ENCODE assay signal across 26 cellular contexts in the genomic region with DNA sequence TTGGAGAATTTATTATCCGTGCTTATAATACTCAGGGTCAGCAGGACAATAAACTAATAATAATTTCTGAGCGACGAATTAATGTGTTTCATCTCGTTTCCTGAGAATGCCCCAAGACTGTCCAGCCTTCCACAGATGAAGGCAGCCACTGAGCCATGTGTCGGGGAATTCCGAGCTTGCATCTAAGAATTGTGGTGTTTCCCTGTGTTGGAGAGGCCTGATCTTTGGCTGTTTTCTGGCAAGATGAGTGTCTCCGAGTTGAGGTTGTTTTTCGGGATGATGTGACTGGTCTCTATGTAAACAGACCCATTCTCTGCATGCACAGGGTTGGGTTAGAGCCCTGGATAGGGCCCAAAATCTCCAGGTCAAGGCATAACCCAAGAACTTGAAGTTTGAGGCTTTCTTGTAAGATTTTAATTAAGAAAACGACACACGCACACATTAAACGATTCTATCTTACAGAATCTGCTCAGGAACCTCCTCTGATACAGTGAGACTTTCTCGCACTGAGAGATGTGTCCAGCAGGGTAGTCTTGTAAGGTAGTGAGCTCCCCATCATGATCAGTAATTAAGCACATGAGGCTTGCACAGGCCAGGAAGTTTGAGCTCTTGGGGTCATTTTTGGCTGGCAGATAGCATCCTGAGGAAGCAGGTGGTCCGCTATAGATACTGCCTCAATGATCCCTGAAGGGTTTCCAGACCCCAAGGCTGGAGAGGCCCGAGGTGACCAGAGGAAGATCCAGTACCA. TPM values are rescaled to one million over a fixed set of nuclear protein-coding genes. Genes with fewer than 3 reads are reported as not detected.
A peak's percentile ranks its signal among the peaks of the same experiment; 100 is the strongest.
DNase-seq lines count a peak whose midpoint lies in the region; ATAC-seq, FAIRE-seq and TF ChIP-seq lines count a peak whose summit lies in the region.
"Had no signal": no experiment of that assay in that cellular context is flagged by ENCODE, and none has a peak within 500 bp of the region (broad histone marks: within the 10 kb centered on the region; RNA-seq: fewer than 3 reads in every experiment).

No MANE protein-coding gene starts in this region.

- no peak overlapping the region for H2BK120ac ChIP-seq in H1 (replicated peaks; ENCODE audit: low read depth, low read length)

- H4K8ac ChIP-seq in H1 (ENCODE audit: extremely low read depth, insufficient read depth, low read length) = no peak overlapping the region

- H3K23ac ChIP-seq in H1 (ENCODE audit: insufficient read length) = no peak overlapping the region

- H3K9ac ChIP-seq in H1 (replicated peaks in 1 of 4; ENCODE audit: extremely low read depth in 1 of 4, low read depth in 3 of 4, low read length in 3 of 4) = no peak overlapping the region

- no peak overlapping the region for H4K5ac ChIP-seq in H1 (ENCODE audit: insufficient read length, low read depth, low read length)

- no peak overlapping the region for H3K18ac ChIP-seq in H1 (ENCODE audit: extremely low read depth, low read length)

- H2AFZ ChIP-seq in H1 (ENCODE audit: low read length) = no peak overlapping the region
- H2AFZ ChIP-seq: GM23338 had no signal

- H3K79me1 ChIP-seq in H1 (ENCODE audit: low read depth, low read length) = peaks cover 4% of the 10 kb centered on the region; the same call in 1 of the 2 replicates

- H3K4me1 ChIP-seq in HEK293 (ENCODE audit: control insufficient read depth, insufficient read depth, low read length) (peaks cover 9% of the 10 kb centered on the region), H1 (replicated peaks in 1 of 4; ENCODE audit: control insufficient read depth in 3 of 4, insufficient read depth in 4 of 4, low read length in 3 of 4) (peaks cover 0 to 5% (median 4%) of the 10 kb centered on the region in 4 experiments; a peak in 5 of 7 replicates)

- no peak overlapping the region for H2BK15ac ChIP-seq in H1 (ENCODE audit: low read length)

- no peak for TF ChIP-seq POLR2A in H1 (IDR thresholded peaks at IDR 0.05; ENCODE audit: control extremely low read depth in 1 of 2, low read depth in 2 of 2, low read length in 2 of 2)

- H3K79me2 ChIP-seq in H1 (ENCODE audit: control insufficient read depth in 1 of 2, insufficient read depth in 2 of 2, low read length in 2 of 2) = no peaks in the 10 kb centered on the region

- POLR2A ChIA-PET in HEK293 (lab: Yijun Ruan, JAX) = no interaction called here
- POLR2A ChIA-PET in H1 (lab: Charles Lee; ENCODE audit: partially characterized antibody) = interaction anchor here (0.8 to 2.1 kb wide), 2 partner anchors 10 to 12 kb away, joined by 3 to 6 read pairs; no protein-coding TSS in a partner anchor

- peaks cover 70% of the 10 kb centered on the region for H3K27me3 Mint-ChIP-seq in T-helper 17 cell

- no peak overlapping the region for H3K4ac ChIP-seq in H1 (replicated peaks; ENCODE audit: insufficient read length, low read depth, low read length)

- TF ChIP-seq CTCF in HEK293 (tag by site-specific recombination; IDR thresholded peaks at IDR 0.05) (no peak), H1 (IDR thresholded peaks at IDR 0.05; ENCODE audit: control extremely low read depth in 1 of 3, insufficient read depth in 1 of 3, low read depth in 1 of 3, low read length in 3 of 3) (no peak), fibroblast of villous mesenchyme (IDR thresholded peaks at IDR 0.05; ENCODE audit: insufficient read depth, low read depth, low read length) (no peak)

- H3K4me3 Mint-ChIP-seq in T-helper 17 cell = no peak overlapping the region
- H3K4me3 Mint-ChIP-seq: CD4-positive, CD25-positive, alpha-beta regulatory T cell; CD8-positive, alpha-beta memory T cell; GM23338; IgD-negative memory B cell had no signal

- H3K4me2 ChIP-seq in H1 (ENCODE audit: insufficient read depth in 1 of 2, low read depth in 2 of 2, low read length in 2 of 2) = no peak overlapping the region
- H3K4me2 ChIP-seq: GM23338 had no signal

- no peaks in the 10 kb centered on the region for H3K36me3 ChIP-seq in HEK293 (ENCODE audit: control insufficient read depth in 2 of 2, insufficient read depth in 1 of 2, low read length in 2 of 2)
- H3K36me3 ChIP-seq in H1 (ENCODE audit: control insufficient read depth in 2 of 4, insufficient read depth in 4 of 4, low read length in 3 of 4) = no peaks in the 10 kb centered on the region
- H3K36me3 ChIP-seq: BE2C had no signal

- H2BK12ac ChIP-seq in H1 (ENCODE audit: low read depth, low read length) = no peak overlapping the region

- H3K27me3 ChIP-seq in H1 (replicated peaks in 1 of 4; ENCODE audit: control insufficient read depth in 3 of 4, extremely low read depth in 1 of 4, insufficient read depth in 3 of 4, low read length in 3 of 4) = no peaks in the 10 kb centered on the region
- H3K27me3 ChIP-seq: BE2C had no signal

- peaks cover 6% of the 10 kb centered on the region for H3K4me1 Mint-ChIP-seq in T-helper 17 cell
- H3K4me1 Mint-ChIP-seq: CD4-positive, CD25-positive, alpha-beta regulatory T cell; CD8-positive, alpha-beta memory T cell; IgD-negative memory B cell had no signal

- H3K9me3 ChIP-seq in HEK293 (ENCODE audit: control insufficient read depth, insufficient read depth, low read depth, low read length) (no peaks in the 10 kb centered on the region), H1 (ENCODE audit: insufficient read depth in 2 of 2, low read depth in 1 of 2, low read length in 1 of 2) (no peaks in the 10 kb centered on the region), T-helper 17 cell (ENCODE audit: control insufficient read depth, low read length, poor library complexity, severe bottlenecking) (no peaks in the 10 kb centered on the region)
- H3K9me3 ChIP-seq: BE2C had no signal

- H2BK5ac ChIP-seq in H1 (ENCODE audit: low read depth, low read length) = no peak overlapping the region

- WGBS in H1 (ENCODE audit: extremely low coverage in 1 of 2, insufficient coverage in 1 of 2, insufficient read length in 1 of 2, insufficient replicate concordance in 2 of 2, low coverage in 1 of 2, low lambda C conversion rate in 2 of 2, missing lambda C conversion rate in 1 of 2), 2 experiments = 89% methylated on average over 14 of the region's 14 CpGs; no CpG with 5 or more reads in 1 of the 2 experiments

- no peak overlapping the region for H4K91ac ChIP-seq in H1 (replicated peaks; ENCODE audit: insufficient read length, low read length)

- no peak for TF ChIP-seq EP300 in H1 (IDR thresholded peaks at IDR 0.05; ENCODE audit: borderline replicate concordance in 1 of 2, low read depth in 2 of 2, low read length in 2 of 2)

- no peak overlapping the region for H3K27ac ChIP-seq in HEK293 (ENCODE audit: extremely low read depth, low read depth, low read length)
- no peak overlapping the region for H3K27ac ChIP-seq in H1 (ENCODE audit: low read depth, low read length)

- DNase-seq in RPMI7951 (ENCODE audit: low read depth) (peak; percentile 47), H1 (ENCODE audit: low read depth in 1 of 2, low spot score in 2 of 2) (no peak), fibroblast of villous mesenchyme (ENCODE audit: low read depth) (peak; percentile 4), T-helper 17 cell (no peak), midbrain (lab: John Stamatoyannopoulos, UW) (no peak)
- DNase-seq in activated CD4-positive, CD25-positive, alpha-beta regulatory T cell (lab: John Stamatoyannopoulos, UW) = no peak
- DNase-seq: BE2C; C1 segment of cervical spinal cord; CD4-positive, CD25-positive, alpha-beta regulatory T cell; CD8-positive, alpha-beta memory T cell; COR-L47; DMS 273 treated with DMSO at 0.1 percent for 48 hours; DMS53; DND-41; EL; H7 had no signal

- FAIRE-seq in H1 (lab: Jason Lieb, UNC) = no peak
- FAIRE-seq: G401.6, GM12892, GM18507, HepG2 had no signal

- no peak for TF ChIP-seq RAD21 in H1 (IDR thresholded peaks at IDR 0.05 in 1 of 2, conservative IDR thresholded peaks at IDR 0.05 in 1 of 2; ENCODE audit: low read depth in 2 of 2, low read length in 2 of 2)

- no peak overlapping the region for H2AK5ac ChIP-seq in H1 (ENCODE audit: low read depth, low read length)

- no peak overlapping the region for H3K14ac ChIP-seq in H1 (ENCODE audit: insufficient read length)

- H3K23me2 ChIP-seq in H1 (ENCODE audit: low read depth, low read length) = no peaks in the 10 kb centered on the region

- H3K27ac Mint-ChIP-seq in T-helper 17 cell = no peak overlapping the region
- H3K27ac Mint-ChIP-seq: CD4-positive, CD25-positive, alpha-beta regulatory T cell; CD8-positive, alpha-beta memory T cell; GM23338; IgD-negative memory B cell had no signal

- H4K20me1 ChIP-seq in H1 (replicated peaks in 1 of 2; ENCODE audit: control insufficient read depth in 1 of 2, insufficient read depth in 2 of 2, low read length in 2 of 2) = peaks cover 2% of the 10 kb centered on the region in 2 experiments

- H2BK20ac ChIP-seq in H1 (ENCODE audit: low read length) = no peak overlapping the region

- H3K36me3 Mint-ChIP-seq in T-helper 17 cell (ENCODE audit: low read depth) = peaks cover 8% of the 10 kb centered on the region
- H3K36me3 Mint-ChIP-seq: CD4-positive, CD25-positive, alpha-beta regulatory T cell; CD8-positive, alpha-beta memory T cell had no signal

- no peak overlapping the region for H3K4me3 ChIP-seq in HEK293 (ENCODE audit: low read depth, low read length)
- H3K4me3 ChIP-seq in H1 (ENCODE audit: extremely low read depth in 1 of 4, insufficient read depth in 2 of 4, low read depth in 3 of 4, low read length in 4 of 4) = no peak overlapping the region
- no peak overlapping the region for H3K4me3 ChIP-seq in fibroblast of villous mesenchyme (ENCODE audit: low read depth, low read length)
- H3K4me3 ChIP-seq: GM23338 had no signal

- ATAC-seq in T-helper 17 cell (no peak), GM21528 (IDR thresholded peaks at IDR 0.05; ENCODE audit: low FRiP score, unreplicated experiment) (no peak)
- ATAC-seq: GM23338, HCT116, HepG2 had no signal

- CTCF ChIA-PET in HEK293 (lab: Yijun Ruan, JAX) = interaction anchor here (1.4 kb wide), 1 partner anchor 42 kb away, joined by 4 read pairs; no protein-coding TSS in a partner anchor
- CTCF ChIA-PET in H1 (lab: Charles Lee; ENCODE audit: partially characterized antibody) = interaction anchor here (0.6 to 2.7 kb wide), 9 partner anchors 14 to 147 kb away, joined by 3 to 10 read pairs (median 6); no protein-coding TSS in a partner anchor

- no peak overlapping the region for H3K56ac ChIP-seq in H1 (replicated peaks; ENCODE audit: insufficient read length, low read depth, low read length)

TF ChIP-seq in H1, 55 proteins besides CTCF, POLR2A, EP300 and RAD21 (continues in another document):
- TF ChIP-seq TAF7 (optimal IDR thresholded peaks at IDR 0.05; ENCODE audit: borderline replicate concordance, low read depth, low read length) = no peak

RNA-seq across cellular contexts. Expression of gene FGD5, which starts 14.4 kb away (rescaled TPM):
- 5.3 and 7.9 TPM in 2 replicates for total RNA-seq in RPMI7951 (2014; rRNA removed; shearing (Covaris generic))
- total RNA-seq in H1 (2021; fragmentation: NEBNext Ultra II Directional; extraction: Animal tissue kit (Norgen Biotek cat#: 25700)) = 14.3 and 15.3 TPM in 2 replicates
- 4.7 and 6.0 TPM in 2 replicates for polyA plus RNA-seq in H1 (2011; rRNA removed)
- polyA plus RNA-seq in H1 (2011; cell fraction: cytosol; rRNA removed) = 6.1 TPM
- 8.1 TPM for polyA plus RNA-seq in H1 (2011; cell fraction: nucleus; rRNA removed)
- 6.0 to 11.3 TPM (median 8.8 TPM) in 4 replicates for polyA plus RNA-seq in H1 (2012, experiment 1 of 2)
- polyA plus RNA-seq in H1 (2012, experiment 2 of 2) = 4.3 TPM
- 9.0 TPM for polyA plus RNA-seq in H1 (2013, experiment 1 of 2)
- 9.6 TPM for polyA plus RNA-seq in H1 (2013, experiment 2 of 2)
- 9.0 and 9.7 TPM in 2 replicates for polyA minus RNA-seq in H1 (2011; rRNA and poly(A)+ RNA removed)
- 6.8 TPM for polyA minus RNA-seq in H1 (2011; cell fraction: cytosol; rRNA and poly(A)+ RNA removed)
- polyA minus RNA-seq in H1 (2011; cell fraction: nucleus; rRNA and poly(A)+ RNA removed) = 7.9 TPM
- total RNA-seq in fibroblast of villous mesenchyme = under 0.01 TPM in 1 of 2 replicates, not detected in the other
- total RNA-seq in T-helper 17 cell = not detected
- total RNA-seq: A172; CD8-positive, alpha-beta memory T cell; HepG2 had no signal
- polyA plus RNA-seq: CD8-positive, alpha-beta memory T cell; IgD-negative memory B cell had no signal

Comparison
In these comparisons a context has a peak if more than half of its experiments do, and no peak if none do; other contexts are left out.
1. DNase-seq: peak in RPMI7951 (single experiment) and fibroblast of villous mesenchyme (single experiment); none in H1 (0 of 2), T-helper 17 cell (0 of 3), activated CD4-positive, CD25-positive, alpha-beta regulatory T cell (0 of 4) and midbrain (single experiment).